8 cellular contexts compared by ENCODE assay signal in genomic region chr3:178436773-178437172, GRCh38.
DNase-seq lines count a peak whose midpoint lies in the region; ATAC-seq and TF ChIP-seq lines count a peak whose summit lies in the region.

No MANE protein-coding gene starts in this region.

- H3K4me3 ChIP-seq in HFF-Myc (replicated peaks; ENCODE audit: low read depth, low read length) = no peak overlapping the region

- DNase-seq in GM04503 (ENCODE audit: low read depth) (peak; percentile 39), HFF-Myc (ENCODE audit: extremely low read depth, low read depth) (no peak), NCI-H2081 treated with DMSO at 0.1 percent for 48 hours (lab: John Stamatoyannopoulos, UW) (peak; percentile 93), amniotic stem cell (lab: John Stamatoyannopoulos, UW) (peak; percentile 18), iris pigment epithelial cell (ENCODE audit: low read depth) (peak; percentile 54)
- no peak for DNase-seq in activated CD8-positive, alpha-beta memory T cell treated with anti-CD3 and anti-CD28 coated beads for 24 hours

- TF ChIP-seq CTCF in HFF-Myc (IDR thresholded peaks at IDR 0.05; ENCODE audit: low read depth, low read length, missing control alignments) = peak; percentile 39

- ATAC-seq in GM19463 (IDR thresholded peaks at IDR 0.05; ENCODE audit: unreplicated experiment) (no peak), HG03039 (IDR thresholded peaks at IDR 0.05; ENCODE audit: unreplicated experiment) (no peak)

Comparison
In these comparisons a context has a peak if more than half of its experiments do, and no peak if none do; other contexts are left out.
1. DNase-seq: peak in GM04503 (single experiment), NCI-H2081 treated with DMSO at 0.1 percent for 48 hours (single experiment), amniotic stem cell (single experiment) and iris pigment epithelial cell (single experiment); none in HFF-Myc (single experiment) and activated CD8-positive, alpha-beta memory T cell treated with anti-CD3 and anti-CD28 coated beads for 24 hours (single experiment).